ENCODE assay signal across 1 cellular context in genomic region chr3:39558775-39559306, GRCh38.
A peak's percentile ranks its signal among the peaks of the same experiment; 100 is the strongest.
TF ChIP-seq lines count a peak whose summit lies in the region.

No MANE protein-coding gene starts in this region.

TF ChIP-seq in SK-N-SH treated with all-trans-retinoic acid at 6 μM for 48 hours, 23 proteins besides CTCF, POLR2A, EP300 and RAD21 (continued from another document):
- TF ChIP-seq, protein P1, sequence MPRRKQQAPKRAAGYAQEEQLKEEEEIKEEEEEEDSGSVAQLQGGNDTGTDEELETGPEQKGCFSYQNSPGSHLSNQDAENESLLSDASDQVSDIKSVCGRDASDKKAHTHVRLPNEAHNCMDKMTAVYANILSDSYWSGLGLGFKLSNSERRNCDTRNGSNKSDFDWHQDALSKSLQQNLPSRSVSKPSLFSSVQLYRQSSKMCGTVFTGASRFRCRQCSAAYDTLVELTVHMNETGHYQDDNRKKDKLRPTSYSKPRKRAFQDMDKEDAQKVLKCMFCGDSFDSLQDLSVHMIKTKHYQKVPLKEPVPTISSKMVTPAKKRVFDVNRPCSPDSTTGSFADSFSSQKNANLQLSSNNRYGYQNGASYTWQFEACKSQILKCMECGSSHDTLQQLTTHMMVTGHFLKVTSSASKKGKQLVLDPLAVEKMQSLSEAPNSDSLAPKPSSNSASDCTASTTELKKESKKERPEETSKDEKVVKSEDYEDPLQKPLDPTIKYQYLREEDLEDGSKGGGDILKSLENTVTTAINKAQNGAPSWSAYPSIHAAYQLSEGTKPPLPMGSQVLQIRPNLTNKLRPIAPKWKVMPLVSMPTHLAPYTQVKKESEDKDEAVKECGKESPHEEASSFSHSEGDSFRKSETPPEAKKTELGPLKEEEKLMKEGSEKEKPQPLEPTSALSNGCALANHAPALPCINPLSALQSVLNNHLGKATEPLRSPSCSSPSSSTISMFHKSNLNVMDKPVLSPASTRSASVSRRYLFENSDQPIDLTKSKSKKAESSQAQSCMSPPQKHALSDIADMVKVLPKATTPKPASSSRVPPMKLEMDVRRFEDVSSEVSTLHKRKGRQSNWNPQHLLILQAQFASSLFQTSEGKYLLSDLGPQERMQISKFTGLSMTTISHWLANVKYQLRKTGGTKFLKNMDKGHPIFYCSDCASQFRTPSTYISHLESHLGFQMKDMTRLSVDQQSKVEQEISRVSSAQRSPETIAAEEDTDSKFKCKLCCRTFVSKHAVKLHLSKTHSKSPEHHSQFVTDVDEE (CRISPR knock-in tag; IDR thresholded peaks at IDR 0.05), result no peak
- TF ChIP-seq PATZ1 (CRISPR knock-in tag; IDR thresholded peaks at IDR 0.05; ENCODE audit: borderline replicate concordance) (peak; percentile 84), CSDC2 (CRISPR knock-in tag; IDR thresholded peaks at IDR 0.05) (0 out of 2 replicates have a peak, but pooled peaks have one; percentile 83), TOX (CRISPR knock-in tag; IDR thresholded peaks at IDR 0.05; ENCODE audit: borderline replicate concordance) (peak; percentile 72), ESRRG (CRISPR knock-in tag; IDR thresholded peaks at IDR 0.05) (0 out of 2 replicates have a peak, but pooled peaks have one; percentile 44), TCF4 (CRISPR knock-in tag; IDR thresholded peaks at IDR 0.05; ENCODE audit: borderline replicate concordance) (peak; percentile 70)
- TF ChIP-seq, protein P2, sequence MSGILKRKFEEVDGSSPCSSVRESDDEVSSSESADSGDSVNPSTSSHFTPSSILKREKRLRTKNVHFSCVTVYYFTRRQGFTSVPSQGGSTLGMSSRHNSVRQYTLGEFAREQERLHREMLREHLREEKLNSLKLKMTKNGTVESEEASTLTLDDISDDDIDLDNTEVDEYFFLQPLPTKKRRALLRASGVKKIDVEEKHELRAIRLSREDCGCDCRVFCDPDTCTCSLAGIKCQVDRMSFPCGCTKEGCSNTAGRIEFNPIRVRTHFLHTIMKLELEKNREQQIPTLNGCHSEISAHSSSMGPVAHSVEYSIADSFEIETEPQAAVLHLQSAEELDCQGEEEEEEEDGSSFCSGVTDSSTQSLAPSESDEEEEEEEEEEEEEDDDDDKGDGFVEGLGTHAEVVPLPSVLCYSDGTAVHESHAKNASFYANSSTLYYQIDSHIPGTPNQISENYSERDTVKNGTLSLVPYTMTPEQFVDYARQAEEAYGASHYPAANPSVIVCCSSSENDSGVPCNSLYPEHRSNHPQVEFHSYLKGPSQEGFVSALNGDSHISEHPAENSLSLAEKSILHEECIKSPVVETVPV (CRISPR knock-in tag; IDR thresholded peaks at IDR 0.05), result peak; percentile 24; the same call in 1 of the 2 replicates
- TF ChIP-seq, protein P3, sequence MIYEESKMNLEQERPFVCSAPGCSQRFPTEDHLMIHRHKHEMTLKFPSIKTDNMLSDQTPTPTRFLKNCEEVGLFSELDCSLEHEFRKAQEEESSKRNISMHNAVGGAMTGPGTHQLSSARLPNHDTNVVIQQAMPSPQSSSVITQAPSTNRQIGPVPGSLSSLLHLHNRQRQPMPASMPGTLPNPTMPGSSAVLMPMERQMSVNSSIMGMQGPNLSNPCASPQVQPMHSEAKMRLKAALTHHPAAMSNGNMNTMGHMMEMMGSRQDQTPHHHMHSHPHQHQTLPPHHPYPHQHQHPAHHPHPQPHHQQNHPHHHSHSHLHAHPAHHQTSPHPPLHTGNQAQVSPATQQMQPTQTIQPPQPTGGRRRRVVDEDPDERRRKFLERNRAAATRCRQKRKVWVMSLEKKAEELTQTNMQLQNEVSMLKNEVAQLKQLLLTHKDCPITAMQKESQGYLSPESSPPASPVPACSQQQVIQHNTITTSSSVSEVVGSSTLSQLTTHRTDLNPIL (CRISPR knock-in tag; IDR thresholded peaks at IDR 0.05; ENCODE audit: low read depth), result peak; percentile 48; the same call in 1 of the 2 replicates
